Comparison of ENCODE assay signal across 8 cellular contexts in the genomic region with DNA sequence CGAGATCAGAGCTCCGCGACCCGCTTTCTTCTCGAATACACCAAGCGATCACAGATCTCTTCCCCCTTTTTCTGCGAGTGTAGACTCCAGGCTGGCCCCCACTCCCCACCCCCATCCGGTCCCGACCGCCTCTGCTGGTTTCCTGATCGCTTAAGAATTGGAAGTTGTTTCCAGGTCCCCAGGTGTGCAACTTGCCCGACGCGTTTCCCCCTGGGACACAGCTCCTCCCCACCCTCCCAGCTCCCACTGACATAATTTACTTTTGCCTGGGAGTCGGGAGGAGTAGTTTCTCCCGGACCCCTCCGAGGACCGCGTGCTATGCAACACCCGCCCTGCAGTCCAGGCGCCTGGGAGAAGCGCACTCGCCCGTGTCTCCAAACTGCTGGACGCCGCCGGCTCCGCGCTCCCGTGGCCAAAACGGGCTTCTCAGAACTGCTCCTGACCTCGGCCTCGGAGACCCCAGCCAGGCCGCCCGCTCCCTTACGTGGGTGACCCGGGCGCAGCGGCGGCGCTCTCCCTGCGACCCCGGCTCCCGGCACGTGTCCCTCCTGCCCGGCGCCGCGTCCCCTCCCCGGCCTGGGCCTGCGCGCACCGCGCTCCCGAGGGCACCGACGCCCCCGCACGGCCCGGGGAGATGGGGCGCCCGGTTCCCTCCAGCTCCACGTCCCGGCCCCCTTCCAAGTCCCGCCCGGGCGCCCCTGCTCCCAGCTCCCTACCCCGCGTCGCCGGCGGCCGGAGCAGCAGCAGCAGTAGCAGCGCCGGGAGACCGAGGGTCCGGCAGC. TPM values are rescaled to one million over a fixed set of nuclear protein-coding genes. Genes with fewer than 3 reads are reported as not detected.
DNase-seq lines count a peak whose midpoint lies in the region; ATAC-seq and TF ChIP-seq lines count a peak whose summit lies in the region.

No MANE protein-coding gene starts in this region.

- 0 out of 2 replicates have a peak, but pooled peaks cover 6% of the 10 kb centered on the region for H3F3A ChIP-seq in GM23338 (replicated peaks; ENCODE audit: low read depth)
- no peaks in the 10 kb centered on the region for H3F3A ChIP-seq in Loucy (ENCODE audit: low read depth)

- H4K20me1 ChIP-seq in GM23338 (replicated peaks; ENCODE audit: insufficient read depth), result no peaks in the 10 kb centered on the region
- H4K20me1 ChIP-seq in Loucy (ENCODE audit: insufficient read depth, low read length, poor library complexity, severe bottlenecking), result no peaks in the 10 kb centered on the region

- peaks cover 2% of the 10 kb centered on the region; the same call in 1 of the 3 replicates for H3K36me3 Mint-ChIP-seq in GM23338 (ENCODE audit: low read depth)
- H3K36me3 Mint-ChIP-seq in naive B cell, result no peaks in the 10 kb centered on the region

- H3K4me2 ChIP-seq in GM23338 (peak overlapping the region; percentile 91), Loucy (ENCODE audit: low read depth, low read length, poor library complexity, severe bottlenecking) (peak overlapping the region; percentile 82)

- TF ChIP-seq CTCF in GM23338 (conservative IDR thresholded peaks at IDR 0.05; ENCODE audit: low read depth in 2 of 2) (no peak), Loucy (conservative IDR thresholded peaks at IDR 0.05; ENCODE audit: low read length) (no peak), esophagus muscularis mucosa (IDR thresholded peaks at IDR 0.05) (no peak)

- DNase-seq in GM03348 (ENCODE audit: low spot score) (peak; percentile 64), GM23338 (ENCODE audit: low spot score) (peak; percentile 57), activated T-cell treated with anti-CD3 and anti-CD28 coated beads for 1 hour (ENCODE audit: low read depth) (peak; percentile 20), esophagus muscularis mucosa (ENCODE audit: extremely low spot score) (peak; percentile 92), naive B cell (peak; percentile 10), NCI-H82 treated with DMSO at 0.1 percent for 48 hours (lab: John Stamatoyannopoulos, UW; ENCODE audit: unreplicated experiment) (no peak)

- ATAC-seq in GM23338 (peak; percentile 58), naive B cell (ENCODE audit: low read depth in 2 of 2) (peak in 1 of 2 donors; percentile 1)

- H3K9me3 ChIP-seq in Loucy (ENCODE audit: insufficient read depth, low read depth, low read length) (no peaks in the 10 kb centered on the region), esophagus muscularis mucosa (no peaks in the 10 kb centered on the region), thymus (ENCODE audit: control insufficient read depth) (no peaks in the 10 kb centered on the region)

- H3K9me2 ChIP-seq in GM23338 (ENCODE audit: insufficient read depth) (no peaks in the 10 kb centered on the region), Loucy (replicated peaks; ENCODE audit: low read depth, low read length) (no peaks in the 10 kb centered on the region)

- H3K4me1 ChIP-seq in GM23338 (ENCODE audit: insufficient read depth) (peaks cover 15% of the 10 kb centered on the region), Loucy (ENCODE audit: insufficient read depth, low read length, poor library complexity, severe bottlenecking) (peaks cover 14% of the 10 kb centered on the region), esophagus muscularis mucosa (peaks cover 12 to 40% (median 23%) of the 10 kb centered on the region in 4 donors), thymus (ENCODE audit: control insufficient read depth, insufficient read depth, low read length) (peaks cover 8% of the 10 kb centered on the region)

- H3K36me3 ChIP-seq in GM23338 (ENCODE audit: insufficient read depth), result no peaks in the 10 kb centered on the region
- H3K36me3 ChIP-seq in Loucy (ENCODE audit: insufficient read depth, low read length), result no peaks in the 10 kb centered on the region
- H3K36me3 ChIP-seq in esophagus muscularis mucosa, result no peaks in the 10 kb centered on the region
- no peaks in the 10 kb centered on the region for H3K36me3 ChIP-seq in thymus (ENCODE audit: control insufficient read depth, insufficient read depth)

- H3K79me2 ChIP-seq in GM23338 (replicated peaks; ENCODE audit: insufficient read depth), result no peaks in the 10 kb centered on the region
- H3K79me2 ChIP-seq in Loucy (ENCODE audit: insufficient read depth, low read length), result no peaks in the 10 kb centered on the region

- H3K27ac ChIP-seq in GM23338 (ENCODE audit: low read depth) (no peak overlapping the region), esophagus muscularis mucosa (replicated peaks in 1 of 4) (peak overlapping the region; percentile 88 to 91 (median 89)), thymus (ENCODE audit: low read depth) (peak overlapping the region; percentile 88)

- H3K27ac Mint-ChIP-seq in GM23338 (no peak overlapping the region), naive B cell (peak overlapping the region; percentile 56 to 96 (median 90))

- H3K27me3 ChIP-seq in GM23338 (ENCODE audit: insufficient read depth) (peaks cover 55% of the 10 kb centered on the region), Loucy (ENCODE audit: insufficient read depth, low read length, poor library complexity, severe bottlenecking) (no peaks in the 10 kb centered on the region), esophagus muscularis mucosa (no peaks in the 10 kb centered on the region), thymus (ENCODE audit: control insufficient read depth, insufficient read depth) (peaks cover 4% of the 10 kb centered on the region)

- H2AFZ ChIP-seq in GM23338 (peak overlapping the region; percentile 98), Loucy (ENCODE audit: low read length) (peak overlapping the region; percentile 98)

- H3K9me3 Mint-ChIP-seq in GM23338 (no peaks in the 10 kb centered on the region; the same call in 2 of the 3 replicates), naive B cell (no peaks in the 10 kb centered on the region)

- no peak for TF ChIP-seq POLR2A in esophagus muscularis mucosa (IDR thresholded peaks at IDR 0.05; ENCODE audit: low read depth)

- H3K4me3 Mint-ChIP-seq in GM23338 (peak overlapping the region; percentile 85), naive B cell (peak overlapping the region; percentile 90 to 98 (median 94))

- H3K4me1 Mint-ChIP-seq in GM23338 (peaks cover 9% of the 10 kb centered on the region), naive B cell (peaks cover 16 to 29% (median 25%) of the 10 kb centered on the region in 3 donors)

- H3K9ac ChIP-seq in Loucy (ENCODE audit: low read depth, low read length, poor library complexity, severe bottlenecking), result peak overlapping the region; percentile 68

- H3K27me3 Mint-ChIP-seq in GM23338 (ENCODE audit: insufficient read depth, low read depth, poor library complexity) (peaks cover 42% of the 10 kb centered on the region), naive B cell (peaks cover 0 to 5% (median 0%) of the 10 kb centered on the region in 3 donors)

- TF ChIP-seq EP300 in esophagus muscularis mucosa (IDR thresholded peaks at IDR 0.05), result no peak

- H3K4me3 ChIP-seq in GM23338 (peak overlapping the region; percentile 83), Loucy (ENCODE audit: low read length, poor library complexity, severe bottlenecking) (peak overlapping the region; percentile 97), esophagus muscularis mucosa (peak overlapping the region; percentile 79 to 89 (median 87)), thymus (ENCODE audit: low read length) (peak overlapping the region; percentile 90)

- intact Hi-C loops in esophagus muscularis mucosa (cut with DNase I), result no loop called here

- 2% methylated on average over 14 of the region's 77 CpGs for WGBS in esophagus muscularis mucosa
- WGBS in thymus, result under 1% methylated on average over 77 of the region's 77 CpGs

TF ChIP-seq in GM23338, 12 proteins besides CTCF, POLR2A, EP300 and RAD21:
- TF ChIP-seq EZH2 (IDR thresholded peaks at IDR 0.05; ENCODE audit: low read depth, unreplicated experiment), result peak; percentile 68
- no peak for TF ChIP-seq STAT1 (IDR thresholded peaks at IDR 0.05; ENCODE audit: unreplicated experiment)
- no peak for TF ChIP-seq EZH2phosphoT487 (IDR thresholded peaks at IDR 0.05; ENCODE audit: unreplicated experiment)

RNA-seq across cellular contexts. Expression of a gene that starts 0.5 kb away (rescaled TPM):
- 1.1 and 1.6 TPM in 2 replicates for total RNA-seq in GM23338 (2014; rRNA removed; shearing (Covaris generic))
- 1.9 and 2.2 TPM in 2 replicates for polyA plus RNA-seq in GM23338 (2016; fragmentation: Nextera tagmentation; extraction: Ambion mirVana)
- total RNA-seq in esophagus muscularis mucosa, result 10 to 100 TPM; 19.5 to 30.1 (median 24.2) TPM
- 1 to 10 TPM in 3 of 6 donors, under 1 TPM in 2, not detected in 1; 0.94 to 2.3 (median 1.9) TPM for polyA plus RNA-seq in naive B cell (ENCODE audit: low read depth in 6 of 6)
- 12.0 TPM for polyA plus RNA-seq in thymus
